ENCODE assay signal across 1 cellular context in the genomic region with DNA sequence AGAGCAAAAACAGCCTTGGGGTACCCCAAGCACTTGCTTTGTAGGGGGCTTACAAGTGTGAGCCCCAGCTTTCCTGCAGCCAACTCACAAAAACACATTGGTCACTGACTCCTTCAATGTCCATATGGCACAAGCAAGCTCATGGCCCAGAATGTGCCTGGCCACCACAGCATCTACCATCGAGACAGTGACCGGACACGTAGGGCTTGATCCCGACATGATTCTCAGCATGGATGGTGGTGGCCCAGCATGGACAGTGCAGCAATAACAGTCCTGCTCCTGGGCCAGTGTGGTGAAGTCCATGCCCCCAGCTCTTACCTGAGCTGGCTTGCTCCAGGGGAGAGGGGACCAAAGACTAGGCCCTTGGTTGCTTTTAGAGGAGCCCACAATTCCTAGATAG.
TF ChIP-seq lines count a peak whose summit lies in the region.

No MANE protein-coding gene starts in this region.

TF ChIP-seq in SK-N-SH, 30 proteins besides CTCF, POLR2A, EP300 and RAD21:
- no peak for TF ChIP-seq MXI1 (IDR thresholded peaks at IDR 0.05; ENCODE audit: low read depth, low read length)
